In the genomic region with DNA sequence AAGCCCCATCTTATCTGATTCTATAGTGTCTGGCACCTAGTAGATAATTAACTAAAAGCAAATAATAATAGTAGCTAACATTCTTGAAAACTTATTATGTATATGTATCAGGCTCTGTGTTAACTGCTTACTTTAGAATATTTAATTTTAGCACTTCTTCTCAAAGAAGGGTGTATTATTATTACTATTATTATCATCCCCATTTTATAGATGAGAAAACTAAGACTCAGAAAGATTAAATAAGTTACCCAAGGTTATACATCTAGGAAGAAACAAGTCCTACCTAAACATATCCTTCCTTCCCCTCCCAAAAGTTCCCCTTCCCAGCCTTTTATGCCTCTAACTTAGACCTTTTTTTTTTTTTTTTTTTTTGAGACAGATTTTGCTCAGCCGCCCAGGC, we compare ENCODE assay signal across 19 cellular contexts.
"Had no signal": no experiment of that assay in that cellular context is flagged by ENCODE, and none has a peak within 500 bp of the region (broad histone marks: within the 10 kb centered on the region; RNA-seq: fewer than 3 reads in every experiment).

No MANE protein-coding gene starts in this region.

- DNase-seq: IMR-90, MG63, NCI-H1092, NCI-H1105 treated with DMSO at 0.1 percent for 48 hours, NCI-H1417 treated with DMSO at 0.1 percent for 48 hours, NCI-H146, NCI-H1694 treated with DMSO at 0.1 percent for 48 hours, NCI-H1930, NCI-H2081, NCI-H2107, NCI-H2227 treated with DMSO at 0.1 percent for 48 hours, NCI-H524, NCI-H526 treated with DMSO at 0.1 percent for 48 hours, NCI-H774, Right ventricle myocardium superior, RPMI8226, SIG-M5, SK-N-SH, SW 1271 had no signal

- H3K4me3 ChIP-seq: MG63 had no signal

- H3K36me3 ChIP-seq: MG63 had no signal

- H3K4me2 ChIP-seq: SK-N-SH had no signal

- H3K9me3 ChIP-seq: MG63, SK-N-SH had no signal

- H3K27me3 ChIP-seq: MG63 had no signal
